18 cellular contexts compared by ENCODE assay signal in the genomic region with DNA sequence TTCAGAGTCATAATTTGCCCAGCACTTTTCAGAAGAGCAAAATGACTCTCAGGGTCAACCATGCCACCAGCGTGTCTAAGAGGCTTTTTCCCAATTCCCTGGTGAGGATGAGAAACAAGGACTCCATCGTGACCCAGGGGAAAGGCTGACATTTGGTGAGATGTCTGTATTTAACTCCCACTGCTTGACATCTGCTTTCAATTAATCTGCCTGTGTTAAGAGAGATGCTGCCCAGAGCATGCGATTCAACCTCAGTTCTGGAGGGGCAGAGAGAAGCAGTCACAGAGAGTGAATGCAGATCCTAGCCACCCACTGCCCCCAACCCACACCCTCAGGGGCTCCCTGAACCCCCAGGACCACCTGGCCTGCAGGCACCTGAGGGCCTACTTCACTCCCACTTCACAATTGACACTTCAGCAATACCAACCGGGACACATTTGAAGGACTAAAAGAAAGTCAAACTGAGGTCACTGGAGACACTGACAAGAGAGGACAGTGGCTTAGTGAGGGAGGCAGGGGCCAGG.
DNase-seq lines count a peak whose midpoint lies in the region; ATAC-seq and TF ChIP-seq lines count a peak whose summit lies in the region.
"Had no signal": no experiment of that assay in that cellular context is flagged by ENCODE, and none has a peak within 500 bp of the region (broad histone marks: within the 10 kb centered on the region; RNA-seq: fewer than 3 reads in every experiment).

No MANE protein-coding gene starts in this region.

- H3K36me3 ChIP-seq in PC-9 (ENCODE audit: low read depth) = no peaks in the 10 kb centered on the region
- H3K36me3 ChIP-seq in heart left ventricle = no peaks in the 10 kb centered on the region
- H3K36me3 ChIP-seq in prostate gland = no peaks in the 10 kb centered on the region
- H3K36me3 ChIP-seq: suprapubic skin had no signal

- H3K27ac Mint-ChIP-seq in HFFc6 = no peak overlapping the region
- H3K27ac Mint-ChIP-seq: activated naive CD4-positive, alpha-beta T cell treated with anti-CD3 and anti-CD28 coated beads, Interleukin-2, amount 50 U/mL, for 24 hours; endodermal cell; progenitor cell of endocrine pancreas; T-helper 1 cell treated with Interleukin-12 subunit alpha and Interleukin-12 subunit beta and Interleukin-4 antibody, amounts not matched to agents 30 μg/mL and 1 μg/mL, for 36 hours had no signal

- H3K9me3 Mint-ChIP-seq in HFFc6 = no peaks in the 10 kb centered on the region
- H3K9me3 Mint-ChIP-seq: activated naive CD4-positive, alpha-beta T cell treated with anti-CD3 and anti-CD28 coated beads, Interleukin-2, amount 50 U/mL, for 24 hours; endodermal cell; T-helper 1 cell treated with Interleukin-12 subunit alpha and Interleukin-12 subunit beta and Interleukin-4 antibody, amounts not matched to agents 30 μg/mL and 1 μg/mL, for 36 hours had no signal

- no peak for TF ChIP-seq CTCF in AG09309 (IDR thresholded peaks at IDR 0.05; ENCODE audit: control insufficient read depth, insufficient read depth, low read depth, low read length, missing control alignments)
- no peak for TF ChIP-seq CTCF in HFFc6 (IDR thresholded peaks at IDR 0.05)
- no peak for TF ChIP-seq CTCF in PC-9 (conservative IDR thresholded peaks at IDR 0.05)
- no peak for TF ChIP-seq CTCF in heart left ventricle (IDR thresholded peaks at IDR 0.05)
- no peak for TF ChIP-seq CTCF in prostate gland (IDR thresholded peaks at IDR 0.05)

- no peaks in the 10 kb centered on the region for H3F3A ChIP-seq in PC-9 (ENCODE audit: insufficient read depth, low read depth)

- CTCF ChIA-PET in PC-9 (lab: Charles Lee) = no interaction called here

- DNase-seq in AG09309 (ENCODE audit: low read depth) = peak; percentile 35
- DNase-seq in HFFc6 = peak; percentile 9
- peak; percentile 91 for DNase-seq in SK-N-DZ (ENCODE audit: low spot score)
- peak; percentile 16 for DNase-seq in iris pigment epithelial cell (ENCODE audit: low read depth)
- DNase-seq in PC-9 = no peak
- DNase-seq in heart left ventricle = no peak
- no peak for DNase-seq in prostate gland (ENCODE audit: low spot score)
- DNase-seq in midbrain (lab: John Stamatoyannopoulos, UW) = no peak
- DNase-seq: activated CD4-positive, CD25-positive, alpha-beta regulatory T cell; kidney; MM.1S had no signal

- H2AFZ ChIP-seq in PC-9 = no peak overlapping the region

- H3K4me1 ChIP-seq in PC-9 (replicated peaks; ENCODE audit: insufficient read depth) = no peaks in the 10 kb centered on the region
- H3K4me1 ChIP-seq in heart left ventricle = peaks cover 0 to 14% (median 0%) of the 10 kb centered on the region in 12 donors
- no peaks in the 10 kb centered on the region for H3K4me1 ChIP-seq in prostate gland (replicated peaks)

- H4K20me1 ChIP-seq in PC-9 (ENCODE audit: insufficient read depth) = no peaks in the 10 kb centered on the region

- H3K9me2 ChIP-seq in PC-9 (ENCODE audit: insufficient read depth) = no peaks in the 10 kb centered on the region

- H3K4me2 ChIP-seq in PC-9 = no peak overlapping the region

- H3K9me3 ChIP-seq in PC-9 (ENCODE audit: insufficient read depth, low read depth) (no peaks in the 10 kb centered on the region), heart left ventricle (no peaks in the 10 kb centered on the region), prostate gland (no peaks in the 10 kb centered on the region)
- H3K9me3 ChIP-seq: suprapubic skin had no signal

- no peak for TF ChIP-seq POLR2A in heart left ventricle (IDR thresholded peaks at IDR 0.05)
- no peak for TF ChIP-seq POLR2A in prostate gland (IDR thresholded peaks at IDR 0.05)

- BruUV-seq in PC-9 (replicated peaks; lab: Mats Ljungman, UMichigan) = no TSS peak

- no peaks in the 10 kb centered on the region for H3K36me3 Mint-ChIP-seq in HFFc6 (ENCODE audit: low read depth)
- H3K36me3 Mint-ChIP-seq: activated naive CD4-positive, alpha-beta T cell treated with anti-CD3 and anti-CD28 coated beads, Interleukin-2, amount 50 U/mL, for 24 hours had no signal

- no peaks in the 10 kb centered on the region for H3K4me1 Mint-ChIP-seq in HFFc6 (ENCODE audit: low read depth)
- H3K4me1 Mint-ChIP-seq: activated naive CD4-positive, alpha-beta T cell treated with anti-CD3 and anti-CD28 coated beads, Interleukin-2, amount 50 U/mL, for 24 hours; endodermal cell had no signal

- intact Hi-C loops in PC-9 (cut with micrococcal nuclease; ENCODE audit: unreplicated experiment) (no loop called here), heart left ventricle (cut with DNase I) (no loop called here), prostate gland (cut with DNase I) (no loop called here)

- no peaks in the 10 kb centered on the region for H3K79me2 ChIP-seq in PC-9 (ENCODE audit: low read depth)

- POLR2A ChIA-PET in PC-9 (lab: Charles Lee; ENCODE audit: unreplicated experiment) = no interaction called here

- no peak for ATAC-seq in heart left ventricle
- ATAC-seq: Panc1 had no signal

- peaks cover 15% of the 10 kb centered on the region; the same call in 1 of the 2 replicates for H3K27me3 Mint-ChIP-seq in HFFc6 (ENCODE audit: insufficient read depth)

- no peak overlapping the region for H3K27ac ChIP-seq in PC-9
- no peak overlapping the region for H3K27ac ChIP-seq in heart left ventricle
- no peak overlapping the region for H3K27ac ChIP-seq in prostate gland
- H3K27ac ChIP-seq: suprapubic skin had no signal

- H3K27me3 ChIP-seq in PC-9 (ENCODE audit: insufficient read depth, low read depth) (peaks cover 63% of the 10 kb centered on the region), heart left ventricle (peaks cover 0 to 11% (median 0%) of the 10 kb centered on the region in 9 donors), prostate gland (replicated peaks; ENCODE audit: insufficient read depth) (no peaks in the 10 kb centered on the region)
- H3K27me3 ChIP-seq: suprapubic skin had no signal

- no peak overlapping the region for H3K4me3 Mint-ChIP-seq in HFFc6
- H3K4me3 Mint-ChIP-seq: activated naive CD4-positive, alpha-beta T cell treated with anti-CD3 and anti-CD28 coated beads, Interleukin-2, amount 50 U/mL, for 24 hours; CD14-positive monocyte; endodermal cell; T-helper 1 cell treated with Interleukin-12 subunit alpha and Interleukin-12 subunit beta and Interleukin-4 antibody, amounts not matched to agents 30 μg/mL and 1 μg/mL, for 36 hours had no signal

- H3K4me3 ChIP-seq in AG09309 (ENCODE audit: control insufficient read depth, low read depth, low read length) (no peak overlapping the region), PC-9 (no peak overlapping the region), heart left ventricle (no peak overlapping the region), prostate gland (no peak overlapping the region)
- H3K4me3 ChIP-seq: suprapubic skin had no signal

- WGBS in heart left ventricle, 4 donors = 36 to 46% (median 43%) methylated on average over 4 of the region's 4 CpGs
- 70% methylated on average over 4 of the region's 4 CpGs for WGBS in prostate gland

Comparison
In these comparisons a context has a peak if more than half of its experiments do, and no peak if none do; other contexts are left out.
1. DNase-seq: peak in AG09309 (single experiment), HFFc6 (single experiment), SK-N-DZ (single experiment) and iris pigment epithelial cell (single experiment); none in PC-9 (0 of 2), heart left ventricle (0 of 5), prostate gland (single experiment) and midbrain (single experiment).